18 cellular contexts compared by ENCODE assay signal in genomic region chr1:29416825-29417557, GRCh38.
A peak's percentile ranks its signal among the peaks of the same experiment; 100 is the strongest.
DNase-seq lines count a peak whose midpoint lies in the region; ATAC-seq and TF ChIP-seq lines count a peak whose summit lies in the region.
"Had no signal": no experiment of that assay in that cellular context is flagged by ENCODE, and none has a peak within 500 bp of the region (broad histone marks: within the 10 kb centered on the region; RNA-seq: fewer than 3 reads in every experiment).

No MANE protein-coding gene starts in this region.

- CTCF ChIA-PET in mammary epithelial cell (lab: Charles Lee; ENCODE audit: low non-redundant PET) = no interaction called here

- H3K27me3 ChIP-seq in mammary epithelial cell (ENCODE audit: insufficient read depth, low read length) = no peaks in the 10 kb centered on the region

- H3K79me2 ChIP-seq in mammary epithelial cell (ENCODE audit: insufficient read depth, low read length) = no peaks in the 10 kb centered on the region

- H3K4me2 ChIP-seq in mammary epithelial cell (ENCODE audit: insufficient read depth, low read depth, low read length) = no peak overlapping the region
- H3K4me2 ChIP-seq: A549 had no signal

- dilution Hi-C loops in mammary epithelial cell (cut with HindIII; ENCODE audit: low sequenced_read_pairs) = no loop called here

- H2AFZ ChIP-seq in mammary epithelial cell (ENCODE audit: low read depth, low read length) = no peak overlapping the region

- ATAC-seq in sciatic nerve (peak; percentile 77), HG02938 (IDR thresholded peaks at IDR 0.05; ENCODE audit: unreplicated experiment) (no peak), mucosa of descending colon (no peak)

- H3K4me3 ChIP-seq in AG10803 (ENCODE audit: low read length) (no peak overlapping the region), mammary epithelial cell (replicated peaks in 1 of 3; ENCODE audit: insufficient read depth in 1 of 3, low read depth in 2 of 3, low read length in 3 of 3) (no peak overlapping the region), mucosa of descending colon (no peak overlapping the region)
- H3K4me3 ChIP-seq: A549, transverse colon had no signal

- 56% methylated on average over 12 of the region's 14 CpGs for WGBS in mammary epithelial cell (ENCODE audit: low coverage, missing lambda C conversion rate)

- H3K36me3 ChIP-seq in mammary epithelial cell (ENCODE audit: insufficient read depth, low read length) = no peaks in the 10 kb centered on the region
- H3K36me3 ChIP-seq in mucosa of descending colon (ENCODE audit: low read depth) = no peaks in the 10 kb centered on the region
- H3K36me3 ChIP-seq: transverse colon had no signal

- DNase-seq in AG10803 (ENCODE audit: low read depth) = peak; percentile 12
- peak; percentile 8 for DNase-seq in mammary epithelial cell
- peak; percentile 64 for DNase-seq in cardiac septum (ENCODE audit: low spot score)
- no peak for DNase-seq in sciatic nerve (ENCODE audit: low spot score)
- no peak for DNase-seq in activated T-cell treated with anti-CD3 and anti-CD28 coated beads, Interleukin-2, amount 50 U/mL, for 48 hours
- no peak for DNase-seq in mucosa of descending colon
- no peak for DNase-seq in RKO (ENCODE audit: low spot score)
- DNase-seq: activated CD8-positive, alpha-beta memory T cell treated with anti-CD3 and anti-CD28 coated beads, Interleukin-2, amount 50 U/mL, for 48 hours; activated naive CD4-positive, alpha-beta T cell treated with anti-CD3 and anti-CD28 coated beads, Interleukin-2, amount 10 ng/mL, durations not matched to agents 7 days and 5 days; COR-L47; erythroblast; NCI-H187 treated with DMSO at 0.1 percent for 48 hours; NCI-H524; nucleus accumbens; SW 1271; transverse colon had no signal

- TF ChIP-seq CTCF in AG10803 (conservative IDR thresholded peaks at IDR 0.05; ENCODE audit: low read length) = no peak
- TF ChIP-seq CTCF in mammary epithelial cell (conservative IDR thresholded peaks at IDR 0.05 in 1 of 2, IDR thresholded peaks at IDR 0.05 in 1 of 2; ENCODE audit: extremely low read depth in 1 of 2, insufficient read depth in 1 of 2, low read depth in 1 of 2, low read length in 2 of 2) = no peak
- no peak for TF ChIP-seq CTCF in mucosa of descending colon (IDR thresholded peaks at IDR 0.05)

- H3K27ac ChIP-seq in mammary epithelial cell (ENCODE audit: insufficient read depth, low read depth, low read length) = no peak overlapping the region
- H3K27ac ChIP-seq: A549, transverse colon had no signal

- no peak overlapping the region for H3K9ac ChIP-seq in mammary epithelial cell (ENCODE audit: insufficient read depth, low read length)

- H3K9me3 ChIP-seq in mammary epithelial cell (replicated peaks; ENCODE audit: insufficient read depth, low read length) (no peaks in the 10 kb centered on the region), mucosa of descending colon (peaks cover 3% of the 10 kb centered on the region)
- H3K9me3 ChIP-seq: transverse colon had no signal

- H3K4me1 ChIP-seq in mammary epithelial cell (ENCODE audit: insufficient read depth, low read length) (no peaks in the 10 kb centered on the region), mucosa of descending colon (ENCODE audit: low read depth) (no peaks in the 10 kb centered on the region)
- H3K4me1 ChIP-seq: A549, transverse colon had no signal

- no peaks in the 10 kb centered on the region for H4K20me1 ChIP-seq in mammary epithelial cell (ENCODE audit: insufficient read depth, low read length)

- intact Hi-C loops in mammary epithelial cell (cut with micrococcal nuclease) (loop anchor here (5.0 kb wide), 2 partner anchors 75 to 180 kb away; partner anchors contain the start of gene PTPRU), cardiac septum (cut with DNase I) (no loop called here), sciatic nerve (cut with DNase I) (no loop called here), mucosa of descending colon (cut with DNase I, micrococcal nuclease) (no loop called here)

- BruUV-seq in mammary epithelial cell (replicated peaks; lab: Mats Ljungman, UMichigan) = no TSS peak

- in situ Hi-C loops in mammary epithelial cell (cut with MboI; ENCODE audit: low sequenced_read_pairs in 2 of 2) = no loop called here

Comparison
In these comparisons a context has a peak if more than half of its experiments do, and no peak if none do; other contexts are left out.
1. DNase-seq: peak in AG10803 (single experiment), mammary epithelial cell (single experiment) and cardiac septum (single experiment); none in sciatic nerve (single experiment), activated T-cell treated with anti-CD3 and anti-CD28 coated beads, Interleukin-2, amount 50 U/mL, for 48 hours (0 of 2), mucosa of descending colon (0 of 3) and RKO (single experiment).